ENCODE assay signal across 6 cellular contexts in genomic region chr19:38375748-38376147, GRCh38. TPM values are rescaled to one million over a fixed set of nuclear protein-coding genes. Genes with fewer than 3 reads are reported as not detected.
DNase-seq lines count a peak whose midpoint lies in the region; ATAC-seq lines count a peak whose summit lies in the region.

No MANE protein-coding gene starts in this region.

- peak overlapping the region; percentile 98 for H3K27ac Mint-ChIP-seq in stimulated activated naive CD8-positive, alpha-beta T cell treated with anti-CD3 and anti-CD28 coated beads, Interleukin-15, Interleukin-2, amounts not matched to agents 100 ng/mL and 50 ng/mL, for 24 hours

- H3K27ac ChIP-seq in right cardiac atrium (ENCODE audit: low read length), result peak overlapping the region; percentile 95

- no peak for DNase-seq in stimulated activated naive CD8-positive, alpha-beta T cell treated with anti-CD3 and anti-CD28 coated beads, Interleukin-15, Interleukin-2, amounts not matched to agents 100 U/mL and 50 U/mL, for 24 hours
- DNase-seq in right cardiac atrium (peak in 1 of 3 donors; percentile 67), NCI-H69 (lab: John Stamatoyannopoulos, UW) (no peak)

- no peaks in the 10 kb centered on the region for H3K27me3 ChIP-seq in right cardiac atrium (ENCODE audit: control insufficient read depth, insufficient read depth)

- H3K4me3 Mint-ChIP-seq in stimulated activated naive CD8-positive, alpha-beta T cell treated with anti-CD3 and anti-CD28 coated beads, Interleukin-15, Interleukin-2, amounts not matched to agents 100 ng/mL and 50 ng/mL, for 24 hours, result peak overlapping the region; percentile 100

- no peaks in the 10 kb centered on the region for H3K9me3 Mint-ChIP-seq in stimulated activated naive CD8-positive, alpha-beta T cell treated with anti-CD3 and anti-CD28 coated beads, Interleukin-15, Interleukin-2, amounts not matched to agents 100 ng/mL and 50 ng/mL, for 24 hours

- peaks cover 29% of the 10 kb centered on the region for H3K4me1 Mint-ChIP-seq in stimulated activated naive CD8-positive, alpha-beta T cell treated with anti-CD3 and anti-CD28 coated beads, Interleukin-15, Interleukin-2, amounts not matched to agents 100 ng/mL and 50 ng/mL, for 24 hours (ENCODE audit: low read depth)

- H3K36me3 Mint-ChIP-seq in stimulated activated naive CD8-positive, alpha-beta T cell treated with anti-CD3 and anti-CD28 coated beads, Interleukin-15, Interleukin-2, amounts not matched to agents 100 ng/mL and 50 ng/mL, for 24 hours (ENCODE audit: low read depth), result peaks cover 37% of the 10 kb centered on the region

- H3K4me1 ChIP-seq in right cardiac atrium (ENCODE audit: control insufficient read depth, insufficient read depth, low read length), result peaks cover 5% of the 10 kb centered on the region

- H3K9me3 ChIP-seq in right cardiac atrium (ENCODE audit: control insufficient read depth, low read length), result no peaks in the 10 kb centered on the region

- intact Hi-C loops in right cardiac atrium (cut with DNase I), result no loop called here

- no peaks in the 10 kb centered on the region for H3K27me3 Mint-ChIP-seq in stimulated activated naive CD8-positive, alpha-beta T cell treated with anti-CD3 and anti-CD28 coated beads, Interleukin-15, Interleukin-2, amounts not matched to agents 100 ng/mL and 50 ng/mL, for 24 hours

- no peak for ATAC-seq in stimulated activated naive CD8-positive, alpha-beta T cell treated with anti-CD3 and anti-CD28 coated beads, Interleukin-15, Interleukin-2, amounts not matched to agents 100 U/mL and 50 U/mL, for 24 hours
- ATAC-seq in right cardiac atrium, result peak in 1 of 2 donors; percentile 3
- no peak for ATAC-seq in HG03025 (IDR thresholded peaks at IDR 0.05; ENCODE audit: low FRiP score, unreplicated experiment)
- no peak for ATAC-seq in GM19324 (IDR thresholded peaks at IDR 0.05; ENCODE audit: low FRiP score, unreplicated experiment)

- H3K4me3 ChIP-seq in right cardiac atrium (ENCODE audit: low read length), result peak overlapping the region; percentile 85

- 58% methylated on average over 5 of the region's 5 CpGs for WGBS in right cardiac atrium

RNA-seq across cellular contexts. Expression of gene PSMD8, which starts 1.4 kb away (rescaled TPM):
- total RNA-seq in right cardiac atrium, result 100 to 1,000 TPM; 223 to 311 (median 259) TPM
- polyA plus RNA-seq in right cardiac atrium, result 255 TPM

RNA-seq across cellular contexts. Expression of gene GGN, which starts 12.1 kb away (rescaled TPM):
- total RNA-seq in right cardiac atrium, result 1 to 10 TPM in 1 of 4 donors, under 1 TPM in 3; 0.09 to 1.3 (median 0.63) TPM
- polyA plus RNA-seq in right cardiac atrium, result 0.11 TPM

RNA-seq across cellular contexts. Expression of gene SPRED3, which starts 12.7 kb away (rescaled TPM):
- total RNA-seq in right cardiac atrium, result 1 to 10 TPM in 1 of 4 donors, under 1 TPM in 3; 0.26 to 2.3 (median 0.63) TPM
- polyA plus RNA-seq in right cardiac atrium, result 0.27 TPM

RNA-seq across cellular contexts. Expression of gene FAM98C, which starts 27.1 kb away (rescaled TPM):
- total RNA-seq in right cardiac atrium, result 10 to 100 TPM; 10.4 to 16.7 (median 13.6) TPM
- polyA plus RNA-seq in right cardiac atrium, result 10.3 TPM

RNA-seq across cellular contexts. Expression of gene CATSPERG, which starts 40.1 kb away (rescaled TPM):
- total RNA-seq in right cardiac atrium, result 1 to 10 TPM; 1.2 to 2.0 (median 1.6) TPM
- 1.4 TPM for polyA plus RNA-seq in right cardiac atrium
